8 cellular contexts compared by ENCODE assay signal in the genomic region with DNA sequence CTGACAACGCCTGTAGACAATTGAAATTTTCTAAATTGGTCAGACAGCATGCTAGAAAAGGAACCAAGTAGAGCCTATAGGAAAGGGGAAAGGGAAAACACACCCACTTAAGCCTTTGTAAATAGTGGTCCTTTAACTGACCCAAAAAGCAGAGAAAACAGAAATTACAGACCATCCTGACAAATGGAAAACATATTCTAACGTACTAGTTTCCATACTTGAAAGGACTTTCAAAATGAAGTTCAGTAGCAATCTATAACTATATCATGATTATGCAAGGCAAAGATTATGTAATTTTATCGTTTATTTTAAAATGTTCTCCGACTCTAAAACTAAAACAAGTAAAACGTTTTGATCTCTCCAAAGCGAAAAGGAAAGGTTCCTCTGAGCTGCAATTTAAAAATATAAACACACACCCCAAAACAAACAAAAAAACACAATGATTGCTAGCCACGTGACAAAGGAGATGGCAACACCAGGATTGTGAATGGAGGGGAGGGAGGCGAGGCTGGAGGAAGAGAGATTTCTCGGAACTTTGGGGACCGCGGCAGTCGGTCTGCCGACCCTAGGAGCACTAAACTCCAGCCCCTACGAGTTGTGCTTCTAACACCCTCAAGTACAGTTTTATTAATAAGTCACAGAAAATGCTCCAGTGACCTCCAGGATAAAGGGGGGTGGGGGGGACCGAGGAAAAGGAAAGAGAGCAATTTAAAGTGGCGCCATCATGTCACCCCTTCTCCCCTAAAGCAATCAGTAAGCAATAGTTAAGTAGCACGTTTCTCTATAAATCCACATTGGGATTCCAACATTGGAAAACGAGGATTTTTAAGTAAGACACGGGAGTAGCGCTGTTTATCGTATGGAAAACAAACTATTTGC. TPM values are rescaled to one million over a fixed set of nuclear protein-coding genes. Genes with fewer than 3 reads are reported as not detected.
DNase-seq lines count a peak whose midpoint lies in the region; ATAC-seq, FAIRE-seq and TF ChIP-seq lines count a peak whose summit lies in the region.

No MANE protein-coding gene starts in this region.

- H3K36me3 ChIP-seq in psoas muscle (ENCODE audit: insufficient read depth in 1 of 2, low read depth in 1 of 2), result no peaks in the 10 kb centered on the region

- H3K9me3 Mint-ChIP-seq in activated naive CD4-positive, alpha-beta T cell treated with anti-CD3 and anti-CD28 coated beads, Interleukin-2, amount 50 U/mL, for 72 hours, result no peaks in the 10 kb centered on the region

- no peak for TF ChIP-seq CTCF in psoas muscle (IDR thresholded peaks at IDR 0.05)

- peaks cover 7% of the 10 kb centered on the region for H3K4me1 ChIP-seq in right cardiac atrium (ENCODE audit: control insufficient read depth, insufficient read depth, low read length)
- peaks cover 52% of the 10 kb centered on the region for H3K4me1 ChIP-seq in psoas muscle

- peak overlapping the region; percentile 82 for H3K27ac ChIP-seq in right cardiac atrium (ENCODE audit: low read length)
- peak overlapping the region; percentile 98 for H3K27ac ChIP-seq in psoas muscle

- H3K4me3 ChIP-seq in right cardiac atrium (ENCODE audit: low read length) (peak overlapping the region; percentile 100), psoas muscle (peak overlapping the region; percentile 76)

- no peaks in the 10 kb centered on the region for H3K9me3 ChIP-seq in right cardiac atrium (ENCODE audit: control insufficient read depth, low read length)
- H3K9me3 ChIP-seq in psoas muscle, result no peaks in the 10 kb centered on the region

- 0 out of 2 replicates have a peak, but pooled peaks have one; percentile 34 for TF ChIP-seq POLR2A in GM12891 (IDR thresholded peaks at IDR 0.05; ENCODE audit: low read depth, low read length)

- H3K36me3 Mint-ChIP-seq in activated naive CD4-positive, alpha-beta T cell treated with anti-CD3 and anti-CD28 coated beads, Interleukin-2, amount 50 U/mL, for 72 hours, result peaks cover 19 to 22% of the 10 kb centered on the region in 2 donors

- intact Hi-C loops in right cardiac atrium (cut with DNase I) (loop anchor here (2.0 to 10.0 kb wide), 4 partner anchors 129 to 147 kb away; no protein-coding TSS in a partner anchor), psoas muscle (cut with DNase I) (loop anchor here (2.0 to 5.0 kb wide), 2 partner anchors 147 to 149 kb away; no protein-coding TSS in a partner anchor)

- under 1% methylated on average over 21 of the region's 21 CpGs for WGBS in right cardiac atrium
- 0 to 1% (median 0%) methylated on average over 21 of the region's 21 CpGs for WGBS in psoas muscle, 3 donors

- DNase-seq in AML-193 (lab: John Stamatoyannopoulos, UW), result peak; percentile 77 to 82
- no peak for DNase-seq in GM12891 (ENCODE audit: insufficient read length, low spot score)
- peak; percentile 50 to 71 for DNase-seq in NCI-H526 (lab: John Stamatoyannopoulos, UW)
- no peak for DNase-seq in activated naive CD4-positive, alpha-beta T cell treated with anti-CD3 and anti-CD28 coated beads, Interleukin-2, amount 50 U/mL, for 72 hours (ENCODE audit: low spot score in 2 of 2)
- DNase-seq in right cardiac atrium, result peak in 1 of 3 donors; percentile 48
- DNase-seq in psoas muscle, result no peak

- peak overlapping the region; percentile 94 to 98 for H3K27ac Mint-ChIP-seq in activated naive CD4-positive, alpha-beta T cell treated with anti-CD3 and anti-CD28 coated beads, Interleukin-2, amount 50 U/mL, for 72 hours

- peak; percentile 40 for FAIRE-seq in GM12891 (lab: Jason Lieb, UNC)

- no peaks in the 10 kb centered on the region for H3K27me3 ChIP-seq in right cardiac atrium (ENCODE audit: control insufficient read depth, insufficient read depth)
- H3K27me3 ChIP-seq in psoas muscle (ENCODE audit: insufficient read depth in 3 of 3, low read length in 2 of 3), result no peaks in the 10 kb centered on the region

- no peak for ATAC-seq in activated naive CD4-positive, alpha-beta T cell treated with anti-CD3 and anti-CD28 coated beads, Interleukin-2, amount 50 U/mL, for 72 hours
- ATAC-seq in right cardiac atrium, result no peak
- ATAC-seq in psoas muscle, result no peak
- ATAC-seq in GM19467 (IDR thresholded peaks at IDR 0.05; ENCODE audit: unreplicated experiment), result no peak
- no peak for ATAC-seq in GM19452 (IDR thresholded peaks at IDR 0.05; ENCODE audit: unreplicated experiment)

TF ChIP-seq in GM12891, 5 proteins besides CTCF, POLR2A, EP300 and RAD21:
- TF ChIP-seq PAX5 (IDR thresholded peaks at IDR 0.05; ENCODE audit: insufficient read depth, low read length, severe bottlenecking) (no peak), TAF1 (IDR thresholded peaks at IDR 0.05; ENCODE audit: low read depth, low read length) (no peak), POU2F2 (IDR thresholded peaks at IDR 0.05; ENCODE audit: low read depth, low read length) (peak; percentile 45; the same call in 1 of the 2 replicates), SPI1 (IDR thresholded peaks at IDR 0.05; ENCODE audit: low read depth, low read length) (no peak; the same call in 1 of the 2 replicates), POLR2AphosphoS5 (IDR thresholded peaks at IDR 0.05; ENCODE audit: low read depth, low read length) (0 out of 2 replicates have a peak, but pooled peaks have one; percentile 24)

RNA-seq across cellular contexts. Expression of gene KANSL1, which starts 1.7 kb away (rescaled TPM):
- 16.8 TPM for polyA plus RNA-seq in GM12891 (2012; ENCODE audit: low read depth, missing spikeins)
- 10 to 100 TPM; 74.7 to 87.3 TPM for total RNA-seq in activated naive CD4-positive, alpha-beta T cell treated with anti-CD3 and anti-CD28 coated beads, Interleukin-2, amount 50 U/mL, for 72 hours
- total RNA-seq in right cardiac atrium, result 10 to 100 TPM; 36.2 to 53.8 (median 43.7) TPM
- 15.9 TPM for polyA plus RNA-seq in right cardiac atrium
- 10 to 100 TPM; 25.8 to 37.5 (median 34.1) TPM for total RNA-seq in psoas muscle
- polyA plus RNA-seq in psoas muscle, result 10 to 100 TPM in 1 of 3 donors, 1 to 10 TPM in 2; 6.9 to 15.3 (median 9.8) TPM

Comparison
In these comparisons a context has a peak if more than half of its experiments do, and no peak if none do; other contexts are left out.
1. DNase-seq: peak in AML-193 (2 of 2) and NCI-H526 (2 of 2); none in GM12891 (single experiment), activated naive CD4-positive, alpha-beta T cell treated with anti-CD3 and anti-CD28 coated beads, Interleukin-2, amount 50 U/mL, for 72 hours (0 of 2) and psoas muscle (0 of 2).